8 cellular contexts compared by ENCODE assay signal in the genomic region with DNA sequence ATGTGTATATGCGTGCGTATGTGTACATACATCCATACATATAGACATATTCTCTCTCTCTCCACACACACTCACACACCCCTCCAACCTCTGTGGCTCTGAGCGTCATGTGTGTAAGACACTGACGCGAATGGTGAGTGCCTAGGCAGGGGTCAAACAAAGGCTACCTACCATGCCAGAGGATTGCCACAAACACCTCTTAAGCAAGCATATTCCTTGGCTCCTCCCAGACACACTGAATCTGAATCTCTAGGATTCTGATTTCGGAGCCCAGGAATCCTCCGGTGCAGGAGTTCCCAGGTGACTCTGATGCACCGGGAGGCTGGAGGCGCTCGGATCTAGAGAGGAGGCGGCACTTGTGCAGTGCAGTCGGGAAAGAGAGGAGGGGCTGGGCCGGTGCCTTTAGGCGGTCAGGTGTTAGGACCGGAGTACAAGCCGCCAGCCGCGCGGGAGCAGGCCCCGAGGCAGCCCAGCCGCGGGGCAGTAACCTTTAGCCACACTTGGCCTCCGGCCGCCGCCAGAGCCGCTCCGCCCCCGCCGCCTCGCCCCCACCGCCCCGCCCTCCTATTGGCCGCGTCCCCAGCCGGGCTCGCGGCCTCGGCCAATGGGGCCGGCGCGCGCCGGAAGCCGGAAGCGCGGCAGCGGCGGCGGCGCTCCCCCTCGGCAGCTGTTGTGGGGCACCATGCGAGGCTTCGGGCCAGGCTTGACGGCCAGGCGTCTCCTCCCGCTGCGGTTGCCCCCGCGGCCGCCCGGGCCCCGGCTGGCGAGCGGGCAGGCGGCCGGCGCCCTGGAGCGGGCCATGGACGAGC. TPM values are rescaled to one million over a fixed set of nuclear protein-coding genes. Genes with fewer than 3 reads are reported as not detected.
DNase-seq lines count a peak whose midpoint lies in the region; ATAC-seq and TF ChIP-seq lines count a peak whose summit lies in the region.

Gene MLYCD (plus strand): TSS at position 653 of the 809 bp plus-strand sequence. CDS start 30 bp downstream, at position 683.

- TF ChIP-seq CTCF in DOHH2 (IDR thresholded peaks at IDR 0.05; ENCODE audit: low read depth, low read length, poor library complexity, severe bottlenecking) = no peak

- H3K27me3 ChIP-seq in DOHH2 (ENCODE audit: control insufficient read depth, low read length) = no peaks in the 10 kb centered on the region

- peak; percentile 93 for DNase-seq in HuH-7.5 (ENCODE audit: low spot score)
- DNase-seq in SK-MEL-5 (ENCODE audit: low read depth, low spot score) = peak; percentile 56
- DNase-seq in activated naive CD4-positive, alpha-beta T cell treated with anti-CD3 and anti-CD28 coated beads, Interleukin-2, amount 10 ng/mL, durations not matched to agents 7 days and 5 days = peak; percentile 79
- peak; percentile 97 for DNase-seq in germinal center (ENCODE audit: low spot score)
- DNase-seq in occipital lobe (lab: John Stamatoyannopoulos, UW) = peak; percentile 81
- peak; percentile 82 for DNase-seq in superior temporal gyrus (ENCODE audit: extremely low spot score)

- peak within 1 kb of the TSS; percentile 97 for H3K4me2 ChIP-seq in DOHH2 (ENCODE audit: low read length)

- H3K4me1 Mint-ChIP-seq in activated naive CD4-positive, alpha-beta T cell treated with anti-CD3 and anti-CD28 coated beads, Interleukin-2, amount 10 ng/mL, durations not matched to agents 7 days and 5 days = peaks cover 33% of the 10 kb centered on the region

- H3F3A ChIP-seq in DOHH2 (ENCODE audit: control insufficient read depth, insufficient read depth) = no peaks in the 10 kb centered on the region

- no peaks in the 10 kb centered on the region for H3K9me3 ChIP-seq in DOHH2 (ENCODE audit: control insufficient read depth, insufficient read depth, low read length)

- in situ Hi-C loops in SK-MEL-5 (cut with HindIII; ENCODE audit: low pct_unique_long_range_greater_than_20kb, low sequenced_read_pairs) = no loop called here

- no peaks in the 10 kb centered on the region for H3K9me2 ChIP-seq in DOHH2 (replicated peaks; ENCODE audit: control insufficient read depth, low read length)

- CTCF ChIA-PET in activated naive CD4-positive, alpha-beta T cell treated with anti-CD3 and anti-CD28 coated beads, Interleukin-2, amount 10 ng/mL, durations not matched to agents 7 days and 5 days (lab: Charles Lee) = interaction anchor here (1.5 kb wide), 1 partner anchor 72 kb away, joined by 7 read pairs; no protein-coding TSS in a partner anchor

- H3K36me3 ChIP-seq in DOHH2 (ENCODE audit: control insufficient read depth, low read length) = no peaks in the 10 kb centered on the region

- peak within 1 kb of the TSS; percentile 80 for H3K4me3 ChIP-seq in DOHH2 (ENCODE audit: low read length)

- peak within 1 kb of the TSS; percentile 90 for H3K4me3 Mint-ChIP-seq in activated naive CD4-positive, alpha-beta T cell treated with anti-CD3 and anti-CD28 coated beads, Interleukin-2, amount 10 ng/mL, durations not matched to agents 7 days and 5 days

- no peaks in the 10 kb centered on the region for H3K9me3 Mint-ChIP-seq in activated naive CD4-positive, alpha-beta T cell treated with anti-CD3 and anti-CD28 coated beads, Interleukin-2, amount 10 ng/mL, durations not matched to agents 7 days and 5 days

- H3K27me3 Mint-ChIP-seq in activated naive CD4-positive, alpha-beta T cell treated with anti-CD3 and anti-CD28 coated beads, Interleukin-2, amount 10 ng/mL, durations not matched to agents 7 days and 5 days = peaks cover 23% of the 10 kb centered on the region

- peak within 1 kb of the TSS; percentile 78 for H3K27ac Mint-ChIP-seq in activated naive CD4-positive, alpha-beta T cell treated with anti-CD3 and anti-CD28 coated beads, Interleukin-2, amount 10 ng/mL, durations not matched to agents 7 days and 5 days

- H3K36me3 Mint-ChIP-seq in activated naive CD4-positive, alpha-beta T cell treated with anti-CD3 and anti-CD28 coated beads, Interleukin-2, amount 10 ng/mL, durations not matched to agents 7 days and 5 days = peaks cover 2% of the 10 kb centered on the region

- peaks cover 14% of the 10 kb centered on the region for H3K4me1 ChIP-seq in DOHH2 (ENCODE audit: control insufficient read depth, low read length)

- ATAC-seq in GM21526 (IDR thresholded peaks at IDR 0.05; ENCODE audit: low FRiP score, unreplicated experiment) = peak; percentile 85

- H4K20me1 ChIP-seq in DOHH2 (ENCODE audit: control insufficient read depth, insufficient read depth, low read depth, low read length) = peaks cover 5% of the 10 kb centered on the region; the same call in 1 of the 2 replicates

- H3K27ac ChIP-seq in DOHH2 (ENCODE audit: low read depth, low read length) = no peak within 1 kb of the TSS

- peaks cover 5% of the 10 kb centered on the region for H3K79me2 ChIP-seq in DOHH2 (ENCODE audit: control insufficient read depth, low read length)

RNA-seq across cellular contexts. Expression of gene MLYCD, which starts in this region (rescaled TPM):
- 3.4 and 3.9 TPM in 2 replicates for total RNA-seq in SK-MEL-5 (2014; rRNA removed; shearing (Covaris generic))
- polyA plus RNA-seq in SK-MEL-5 (2015; cell fraction: cytosol; rRNA removed) = 2.3 and 2.4 TPM in 2 replicates
- polyA plus RNA-seq in SK-MEL-5 (2015; cell fraction: nucleus; rRNA removed) = 3.9 and 4.6 TPM in 2 replicates
- 3.6 TPM for total RNA-seq in occipital lobe
